Comparison of ENCODE assay signal across 25 cellular contexts in genomic region chr16:59013930-59014329, GRCh38.
"Had no signal": no experiment of that assay in that cellular context is flagged by ENCODE, and none has a peak within 500 bp of the region (broad histone marks: within the 10 kb centered on the region; RNA-seq: fewer than 3 reads in every experiment).

No MANE protein-coding gene starts in this region.

- H3K9me3 Mint-ChIP-seq: activated CD4-positive, alpha-beta T cell treated with anti-CD3 and anti-CD28 coated beads, Interleukin-2, amount 10 ng/mL, durations not matched to agents 7 days and 5 days; activated T-cell treated with anti-CD3 and anti-CD28 coated beads, Interleukin-2, amount 50 U/mL, for 24 hours had no signal

- H3K4me1 Mint-ChIP-seq: activated CD4-positive, alpha-beta memory T cell treated with anti-CD3 and anti-CD28 coated beads, Interleukin-2, amount 10 ng/mL, durations not matched to agents 7 days and 5 days; activated CD4-positive, alpha-beta T cell treated with anti-CD3 and anti-CD28 coated beads, Interleukin-2, amount 10 ng/mL, durations not matched to agents 7 days and 5 days; activated T-helper 17 cell treated with anti-CD3 and anti-CD28 coated beads, Interleukin-2, amount 50 U/mL, for 72 hours; central memory CD8-positive, alpha-beta T cell; WTC11 had no signal

- H3K27me3 Mint-ChIP-seq: activated CD4-positive, alpha-beta memory T cell treated with anti-CD3 and anti-CD28 coated beads, Interleukin-2, amount 10 ng/mL, durations not matched to agents 7 days and 5 days; activated CD4-positive, alpha-beta T cell treated with anti-CD3 and anti-CD28 coated beads, Interleukin-2, amount 10 ng/mL, durations not matched to agents 7 days and 5 days; activated naive CD8-positive, alpha-beta T cell; activated T-cell treated with anti-CD3 and anti-CD28 coated beads, Interleukin-2, amount 50 U/mL, for 24 hours; activated T-helper 17 cell treated with anti-CD3 and anti-CD28 coated beads, Interleukin-2, amount 50 U/mL, for 72 hours; central memory CD8-positive, alpha-beta T cell had no signal

- H3K4me3 Mint-ChIP-seq: activated CD4-positive, alpha-beta memory T cell treated with anti-CD3 and anti-CD28 coated beads, Interleukin-2, amount 10 ng/mL, durations not matched to agents 7 days and 5 days; activated CD4-positive, alpha-beta T cell treated with anti-CD3 and anti-CD28 coated beads, Interleukin-2, amount 10 ng/mL, durations not matched to agents 7 days and 5 days; activated naive CD8-positive, alpha-beta T cell; activated T-cell treated with anti-CD3 and anti-CD28 coated beads, Interleukin-2, amount 50 U/mL, for 24 hours; activated T-helper 17 cell treated with anti-CD3 and anti-CD28 coated beads, Interleukin-2, amount 50 U/mL, for 72 hours; central memory CD8-positive, alpha-beta T cell; WTC11 had no signal

- H3K27ac Mint-ChIP-seq: activated CD4-positive, alpha-beta memory T cell treated with anti-CD3 and anti-CD28 coated beads, Interleukin-2, amount 10 ng/mL, durations not matched to agents 7 days and 5 days; activated CD4-positive, alpha-beta T cell treated with anti-CD3 and anti-CD28 coated beads, Interleukin-2, amount 10 ng/mL, durations not matched to agents 7 days and 5 days; activated naive CD8-positive, alpha-beta T cell; activated T-cell treated with anti-CD3 and anti-CD28 coated beads, Interleukin-2, amount 50 U/mL, for 24 hours; activated T-helper 17 cell treated with anti-CD3 and anti-CD28 coated beads, Interleukin-2, amount 50 U/mL, for 72 hours; WTC11 had no signal

- H3K36me3 Mint-ChIP-seq: activated naive CD8-positive, alpha-beta T cell; WTC11 had no signal

- DNase-seq: activated CD4-positive, alpha-beta memory T cell treated with anti-CD3 and anti-CD28 coated beads, Interleukin-2, amount 10 ng/mL, durations not matched to agents 7 days and 5 days; activated CD4-positive, alpha-beta T cell treated with anti-CD3 and anti-CD28 coated beads for 1 hour; activated CD4-positive, alpha-beta T cell treated with anti-CD3 and anti-CD28 coated beads for 4 hours; activated CD4-positive, alpha-beta T cell treated with anti-CD3 and anti-CD28 coated beads, Interleukin-2, amount 10 ng/mL, durations not matched to agents 7 days and 5 days; activated CD4-positive, alpha-beta T cell treated with anti-CD3 and anti-CD28 coated beads, Interleukin-2, amount 50 U/mL, for 4 hours; activated CD8-positive, alpha-beta memory T cell treated with anti-CD3 and anti-CD28 coated beads, Interleukin-2, amount 50 U/mL, for 48 hours; activated effector memory CD4-positive, alpha-beta T cell treated with Interleukin-2 at 50 U/mL for 16 hours; activated gamma-delta T cell treated with Interleukin-2 at 50 U/mL for 16 hours; activated naive CD4-positive, alpha-beta T cell treated with anti-CD3 and anti-CD28 coated beads, Interleukin-2, amount 50 U/mL, for 16 hours; activated naive CD4-positive, alpha-beta T cell treated with Interleukin-2 at 50 U/mL for 16 hours; activated T-cell treated with anti-CD3 and anti-CD28 coated beads for 4 hours; activated T-cell treated with anti-CD3 and anti-CD28 coated beads, Interleukin-2, amount 50 U/mL, for 24 hours; amniotic stem cell; anterior cingulate cortex; brain microvascular endothelial cell; cortex of kidney; effector CD8-positive, alpha-beta T cell; foreskin fibroblast; head of caudate nucleus; hippocampal formation; T-helper 2 cell had no signal
